Comparison of ENCODE assay signal across 20 cellular contexts in the genomic region with DNA sequence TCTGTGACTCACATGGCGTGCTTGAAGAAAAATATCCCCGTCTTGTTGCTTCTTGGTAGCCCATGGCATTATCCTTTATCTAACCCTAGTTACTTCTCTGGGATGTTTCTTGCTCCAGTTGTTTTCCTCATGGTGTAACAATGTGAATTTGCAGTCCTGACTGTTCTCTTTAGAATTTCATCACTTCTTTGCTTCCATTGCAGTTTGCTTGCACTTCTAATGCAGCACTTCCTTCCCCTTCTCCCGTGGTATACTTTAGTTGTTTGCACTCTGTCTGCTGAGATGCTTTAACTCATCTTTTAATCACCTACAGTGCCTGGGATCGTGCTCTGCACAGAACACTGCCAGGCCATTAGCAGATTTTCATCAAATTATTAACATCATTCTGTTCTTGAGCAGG.
"Had no signal": no experiment of that assay in that cellular context is flagged by ENCODE, and none has a peak within 500 bp of the region (broad histone marks: within the 10 kb centered on the region; RNA-seq: fewer than 3 reads in every experiment).

No MANE protein-coding gene starts in this region.

- H3K27ac ChIP-seq: breast epithelium, right atrium auricular region, tibial artery, vagina, WERI-Rb-1 had no signal

- H3K27me3 Mint-ChIP-seq: activated naive CD8-positive, alpha-beta T cell; progenitor cell of endocrine pancreas had no signal

- H3K27me3 ChIP-seq: breast epithelium, right atrium auricular region, tibial artery, vagina had no signal

- H3K4me1 ChIP-seq: breast epithelium, right atrium auricular region, vagina had no signal

- H3K9me3 ChIP-seq: breast epithelium, right atrium auricular region, tibial artery, vagina had no signal

- H3K4me3 ChIP-seq: breast epithelium, right atrium auricular region, tibial artery, vagina had no signal

- H3K36me3 ChIP-seq: breast epithelium, right atrium auricular region, tibial artery, vagina, WERI-Rb-1 had no signal

- H3K36me3 Mint-ChIP-seq: activated CD4-positive, alpha-beta memory T cell treated with anti-CD3 and anti-CD28 coated beads for 36 hours; activated naive CD8-positive, alpha-beta T cell; natural killer cell treated with Interleukin-12 subunit alpha and Interleukin-12 subunit beta and Interleukin-15 and Interleukin-18, amount 100 ng/mL, for 72 hours; stimulated activated naive B cell treated with anti-CD40 and anti-IgM and Interleukin-4, amounts not matched to agents 10 μg/mL and 1 μg/mL and 100 μg/mL, for 72 hours had no signal

- H3K9me3 Mint-ChIP-seq: activated CD4-positive, alpha-beta memory T cell treated with anti-CD3 and anti-CD28 coated beads for 36 hours; natural killer cell treated with Interleukin-12 subunit alpha and Interleukin-12 subunit beta and Interleukin-15 and Interleukin-18, amount 100 ng/mL, for 72 hours; stimulated activated naive B cell treated with anti-CD40 and anti-IgM and Interleukin-4, amounts not matched to agents 10 μg/mL and 1 μg/mL and 100 μg/mL, for 72 hours had no signal

- DNase-seq: activated CD4-positive, alpha-beta memory T cell treated with anti-CD3 and anti-CD28 coated beads for 36 hours; activated effector memory CD4-positive, alpha-beta T cell treated with anti-CD3 and anti-CD28 coated beads, Interleukin-2, amount 50 U/mL, for 16 hours; activated T-cell treated with anti-CD3 and anti-CD28 coated beads, Interleukin-2, amount 50 U/mL, for 48 hours; anterior cingulate cortex; cerebellar nuclear complex; effector memory CD4-positive, alpha-beta T cell; foreskin fibroblast; glutamatergic neuron; mesendoderm; stimulated activated CD4-positive, alpha-beta T cell treated with anti-CD3 and anti-CD28 coated beads, Interleukin-15, amount 100 ng/mL, for 24 hours; stimulated activated CD4-positive, alpha-beta T cell treated with anti-CD3 and anti-CD28 coated beads, Interleukin-4, amount 100 ng/mL, for 1 hour; stimulated activated naive B cell treated with anti-CD40 and anti-IgM and Interleukin-4, amounts not matched to agents 10 μg/mL and 1 μg/mL and 100 μg/mL, for 72 hours; tibial artery; WERI-Rb-1 had no signal

- H3K27ac Mint-ChIP-seq: activated CD4-positive, alpha-beta memory T cell treated with anti-CD3 and anti-CD28 coated beads for 36 hours; activated naive CD8-positive, alpha-beta T cell; natural killer cell treated with Interleukin-12 subunit alpha and Interleukin-12 subunit beta and Interleukin-15 and Interleukin-18, amount 100 ng/mL, for 72 hours; progenitor cell of endocrine pancreas; stimulated activated naive B cell treated with anti-CD40 and anti-IgM and Interleukin-4, amounts not matched to agents 10 μg/mL and 1 μg/mL and 100 μg/mL, for 72 hours had no signal

- H3K4me3 Mint-ChIP-seq: activated CD4-positive, alpha-beta memory T cell treated with anti-CD3 and anti-CD28 coated beads for 36 hours; activated naive CD8-positive, alpha-beta T cell; natural killer cell treated with Interleukin-12 subunit alpha and Interleukin-12 subunit beta and Interleukin-15 and Interleukin-18, amount 100 ng/mL, for 72 hours; stimulated activated naive B cell treated with anti-CD40 and anti-IgM and Interleukin-4, amounts not matched to agents 10 μg/mL and 1 μg/mL and 100 μg/mL, for 72 hours had no signal

- ATAC-seq: natural killer cell treated with Interleukin-12 subunit alpha and Interleukin-12 subunit beta and Interleukin-15 and Interleukin-18, amount 100 ng/mL, for 72 hours; stimulated activated naive B cell treated with anti-CD40 and anti-IgM and Interleukin-4, amounts not matched to agents 10 μg/mL and 1 μg/mL and 100 μg/mL, for 72 hours had no signal
